In the genomic region with DNA sequence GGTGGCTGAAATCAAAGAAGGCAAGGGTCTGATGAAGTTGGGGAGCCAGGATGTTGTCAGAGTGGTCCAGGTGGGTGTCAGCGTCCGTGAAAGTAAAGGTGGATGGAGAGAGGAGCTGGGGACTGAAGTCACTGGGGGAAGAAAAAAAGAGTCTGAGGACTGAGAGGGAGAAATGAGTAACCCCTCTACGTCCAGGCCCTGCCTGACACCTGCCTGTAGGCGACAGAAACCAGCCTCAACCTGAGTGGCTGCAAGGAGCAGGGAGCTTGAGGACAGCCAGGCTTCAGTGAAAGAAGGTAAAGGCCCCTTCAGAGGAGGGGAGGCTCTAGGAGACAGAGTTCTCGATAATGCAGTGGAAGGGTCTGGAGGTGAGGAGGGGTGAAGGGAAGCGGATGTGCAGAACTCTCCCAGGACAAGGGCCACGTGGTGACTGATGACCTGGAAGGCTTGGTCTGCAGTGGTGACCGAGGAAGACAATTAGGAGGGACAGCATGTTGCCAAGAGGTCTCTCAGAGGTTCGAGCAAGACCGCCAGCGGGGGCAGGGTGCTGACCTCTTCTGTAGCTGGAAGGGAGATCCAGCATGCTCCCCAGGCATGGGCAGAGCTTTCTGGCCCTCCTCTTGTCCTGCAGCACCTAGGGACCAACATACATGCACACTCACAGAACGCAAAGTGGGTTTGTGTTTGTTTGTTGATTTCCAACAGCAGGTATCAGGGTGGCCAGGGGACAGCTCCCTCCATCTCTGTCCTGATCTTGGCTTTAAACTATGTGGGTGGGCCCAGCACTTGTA, we compare ENCODE assay signal across 21 cellular contexts.
"Had no signal": no experiment of that assay in that cellular context is flagged by ENCODE, and none has a peak within 500 bp of the region (broad histone marks: within the 10 kb centered on the region; RNA-seq: fewer than 3 reads in every experiment).

No MANE protein-coding gene starts in this region.

- H3K9me3 ChIP-seq: left ventricle myocardium inferior, mucosa of descending colon, right atrium auricular region, thoracic aorta had no signal

- H3K27ac ChIP-seq: coronary artery, left ventricle myocardium inferior, right atrium auricular region, skin epidermis, thoracic aorta had no signal

- DNase-seq: activated CD4-positive, alpha-beta T cell treated with anti-CD3 and anti-CD28 coated beads, Interleukin-2, amount 10 ng/mL, durations not matched to agents 7 days and 5 days; activated CD4-positive, CD25-positive, alpha-beta regulatory T cell; activated naive CD8-positive, alpha-beta T cell treated with anti-CD3 and anti-CD28 coated beads, Interleukin-2, amount 10 ng/mL, durations not matched to agents 7 days and 5 days; activated T-cell treated with anti-CD3 and anti-CD28 coated beads, Interleukin-2, amount 50 U/mL, for 4 hours; effector CD4-positive, alpha-beta T cell; foreskin fibroblast; hypothalamus; left ventricle myocardium inferior; mucosa of descending colon; posterior cingulate gyrus; stimulated activated CD4-positive, alpha-beta T cell treated with anti-CD3 and anti-CD28 coated beads, Interleukin-15, amount 100 ng/mL, for 24 hours; stimulated activated CD4-positive, alpha-beta T cell treated with anti-CD3 and anti-CD28 coated beads, Interleukin-4, amount 100 ng/mL, for 1 hour; stimulated activated naive CD8-positive, alpha-beta T cell treated with anti-CD3 and anti-CD28 coated beads, Interleukin-15, Interleukin-2, amounts not matched to agents 100 U/mL and 50 U/mL, for 24 hours had no signal

- H3K4me3 Mint-ChIP-seq: activated CD4-positive, alpha-beta T cell treated with anti-CD3 and anti-CD28 coated beads, Interleukin-2, amount 10 ng/mL, durations not matched to agents 7 days and 5 days; activated naive CD8-positive, alpha-beta T cell treated with anti-CD3 and anti-CD28 coated beads, Interleukin-2, amount 10 ng/mL, durations not matched to agents 7 days and 5 days; activated T-cell treated with anti-CD3 and anti-CD28 coated beads, Interleukin-2, amount 50 U/mL, for 4 hours; brain; central memory CD8-positive, alpha-beta T cell; naive thymus-derived CD4-positive, alpha-beta T cell; T-helper 2 cell treated with Interferon-gamma antibody and Interleukin-4, amounts not matched to agents 5 μg/mL and 100 μg/mL, for 36 hours had no signal

- H3K4me1 ChIP-seq: left ventricle myocardium inferior had no signal

- H3K36me3 ChIP-seq: left ventricle myocardium inferior had no signal

- H3K36me3 Mint-ChIP-seq: activated naive CD8-positive, alpha-beta T cell treated with anti-CD3 and anti-CD28 coated beads, Interleukin-2, amount 10 ng/mL, durations not matched to agents 7 days and 5 days; brain; naive thymus-derived CD4-positive, alpha-beta T cell had no signal

- H3K9me3 Mint-ChIP-seq: activated CD4-positive, alpha-beta T cell treated with anti-CD3 and anti-CD28 coated beads, Interleukin-2, amount 10 ng/mL, durations not matched to agents 7 days and 5 days; activated naive CD8-positive, alpha-beta T cell treated with anti-CD3 and anti-CD28 coated beads, Interleukin-2, amount 10 ng/mL, durations not matched to agents 7 days and 5 days; activated T-cell treated with anti-CD3 and anti-CD28 coated beads, Interleukin-2, amount 50 U/mL, for 4 hours; central memory CD8-positive, alpha-beta T cell; naive thymus-derived CD4-positive, alpha-beta T cell; T-helper 2 cell treated with Interferon-gamma antibody and Interleukin-4, amounts not matched to agents 5 μg/mL and 100 μg/mL, for 36 hours had no signal

- ATAC-seq: activated T-cell treated with anti-CD3 and anti-CD28 coated beads, Interleukin-2, amount 50 U/mL, for 4 hours; mucosa of descending colon; naive thymus-derived CD4-positive, alpha-beta T cell; stimulated activated naive CD8-positive, alpha-beta T cell treated with anti-CD3 and anti-CD28 coated beads, Interleukin-15, Interleukin-2, amounts not matched to agents 100 U/mL and 50 U/mL, for 24 hours had no signal

- H3K4me3 ChIP-seq: coronary artery, left ventricle myocardium inferior, mucosa of descending colon, right atrium auricular region, skin epidermis, thoracic aorta had no signal

- H3K27me3 ChIP-seq: right atrium auricular region had no signal

- H3K4me1 Mint-ChIP-seq: brain had no signal

- H3K27ac Mint-ChIP-seq: activated CD4-positive, alpha-beta T cell treated with anti-CD3 and anti-CD28 coated beads, Interleukin-2, amount 10 ng/mL, durations not matched to agents 7 days and 5 days; activated naive CD8-positive, alpha-beta T cell treated with anti-CD3 and anti-CD28 coated beads, Interleukin-2, amount 10 ng/mL, durations not matched to agents 7 days and 5 days; brain; naive thymus-derived CD4-positive, alpha-beta T cell; T-helper 2 cell treated with Interferon-gamma antibody and Interleukin-4, amounts not matched to agents 5 μg/mL and 100 μg/mL, for 36 hours had no signal
